1 cellular context compared by ENCODE assay signal in genomic region chr4:107666134-107666533, GRCh38.
TF ChIP-seq lines count a peak whose summit lies in the region.

No MANE protein-coding gene starts in this region.

TF ChIP-seq in GM23338, 12 proteins besides CTCF, POLR2A, EP300 and RAD21 (continued from another document):
- TF ChIP-seq REST (IDR thresholded peaks at IDR 0.05; ENCODE audit: unreplicated experiment) (no peak), ZNF331 (CRISPR knock-in tag; IDR thresholded peaks at IDR 0.05; ENCODE audit: low read depth) (no peak), ETS1 (IDR thresholded peaks at IDR 0.05) (no peak), ZNF114 (CRISPR knock-in tag; IDR thresholded peaks at IDR 0.05) (no peak)
